Comparison of ENCODE assay signal across 25 cellular contexts in genomic region chr20:595330-596308, GRCh38. TPM values are rescaled to one million over a fixed set of nuclear protein-coding genes. Genes with fewer than 3 reads are reported as not detected.
DNase-seq lines count a peak whose midpoint lies in the region; ATAC-seq, FAIRE-seq and TF ChIP-seq lines count a peak whose summit lies in the region.
"Had no signal": no experiment of that assay in that cellular context is flagged by ENCODE, and none has a peak within 500 bp of the region (broad histone marks: within the 10 kb centered on the region; RNA-seq: fewer than 3 reads in every experiment).

No MANE protein-coding gene starts in this region.

- H3K4me1 Mint-ChIP-seq in endothelial cell (ENCODE audit: unreplicated experiment): peaks cover 5% of the 10 kb centered on the region
- peaks cover 3% of the 10 kb centered on the region for H3K4me1 Mint-ChIP-seq in activated CD8-positive, alpha-beta memory T cell treated with anti-CD3 and anti-CD28 coated beads, Interleukin-2, amount 10 ng/mL, durations not matched to agents 7 days and 5 days
- H3K4me1 Mint-ChIP-seq: activated naive CD8-positive, alpha-beta T cell treated with anti-CD3 and anti-CD28 coated beads for 36 hours; CD8-positive, alpha-beta memory T cell; immature natural killer cell had no signal

- H3K27ac Mint-ChIP-seq in endothelial cell (ENCODE audit: unreplicated experiment): peak overlapping the region; percentile 84
- H3K27ac Mint-ChIP-seq in activated CD8-positive, alpha-beta memory T cell treated with anti-CD3 and anti-CD28 coated beads, Interleukin-2, amount 10 ng/mL, durations not matched to agents 7 days and 5 days: no peak overlapping the region
- H3K27ac Mint-ChIP-seq: activated naive CD8-positive, alpha-beta T cell treated with anti-CD3 and anti-CD28 coated beads for 36 hours; CD8-positive, alpha-beta memory T cell; immature natural killer cell; stimulated activated effector memory CD8-positive, alpha-beta T cell treated with anti-CD3 and anti-CD28 coated beads, Interleukin-12 subunit alpha, Interleukin-12 subunit beta, amount 100 ng/mL, for 72 hours had no signal

- H3K9me3 ChIP-seq in HepG2 (ENCODE audit: low read length): no peaks in the 10 kb centered on the region
- no peaks in the 10 kb centered on the region for H3K9me3 ChIP-seq in gastrocnemius medialis
- H3K9me3 ChIP-seq in suprapubic skin: no peaks in the 10 kb centered on the region
- H3K9me3 ChIP-seq: tibial nerve had no signal

- TF ChIP-seq POLR2A in HepG2 (IDR thresholded peaks at IDR 0.05; ENCODE audit: insufficient read depth in 1 of 2, low read depth in 2 of 2, low read length in 2 of 2) (no peak), gastrocnemius medialis (IDR thresholded peaks at IDR 0.05) (no peak), suprapubic skin (IDR thresholded peaks at IDR 0.05) (no peak)

- no peaks in the 10 kb centered on the region for H3K36me3 Mint-ChIP-seq in endothelial cell (ENCODE audit: low read depth, unreplicated experiment)
- H3K36me3 Mint-ChIP-seq in activated CD8-positive, alpha-beta memory T cell treated with anti-CD3 and anti-CD28 coated beads, Interleukin-2, amount 10 ng/mL, durations not matched to agents 7 days and 5 days: no peaks in the 10 kb centered on the region
- H3K36me3 Mint-ChIP-seq: activated naive CD8-positive, alpha-beta T cell treated with anti-CD3 and anti-CD28 coated beads for 36 hours; CD8-positive, alpha-beta memory T cell; immature natural killer cell had no signal

- peak; percentile 37 for DNase-seq in NAMALWA (ENCODE audit: low spot score)
- no peak for DNase-seq in endothelial cell (ENCODE audit: low spot score)
- no peak for DNase-seq in HepG2 (ENCODE audit: low spot score)
- no peak for DNase-seq in gastrocnemius medialis
- DNase-seq in activated CD8-positive, alpha-beta memory T cell treated with anti-CD3 and anti-CD28 coated beads, Interleukin-2, amount 10 ng/mL, durations not matched to agents 7 days and 5 days: no peak
- no peak for DNase-seq in stimulated activated naive CD4-positive, alpha-beta T cell treated with Interleukin-2 at 50 U/mL for 16 hours (lab: John Stamatoyannopoulos, UW)
- DNase-seq in suprapubic skin (ENCODE audit: low spot score in 2 of 2): no peak
- DNase-seq: activated naive CD8-positive, alpha-beta T cell treated with anti-CD3 and anti-CD28 coated beads for 36 hours; activated T-cell treated with anti-CD3 and anti-CD28 coated beads, Interleukin-2, amount 50 U/mL, for 48 hours; CD8-positive, alpha-beta memory T cell; glutamatergic neuron; immature natural killer cell; Karpas-422; NCI-H1092; NCI-H2029 treated with DMSO at 0.1 percent for 48 hours had no signal

- no peak overlapping the region for H3K4me3 ChIP-seq in HepG2 (replicated peaks in 1 of 3; ENCODE audit: insufficient read depth in 1 of 3, low read depth in 2 of 3, low read length in 3 of 3)
- no peak overlapping the region for H3K4me3 ChIP-seq in gastrocnemius medialis
- H3K4me3 ChIP-seq in suprapubic skin: no peak overlapping the region
- H3K4me3 ChIP-seq: lung, SK-N-MC, tibial nerve had no signal

- TF ChIP-seq EP300 in HepG2 (IDR thresholded peaks at IDR 0.05; ENCODE audit: low read depth in 2 of 2, low read length in 2 of 2) (no peak), HepG2 (CRISPR knock-in tag; IDR thresholded peaks at IDR 0.05; ENCODE audit: borderline replicate concordance) (no peak), suprapubic skin (IDR thresholded peaks at IDR 0.05) (no peak)

- no TSS peak for BruUV-seq in HepG2 (replicated peaks; lab: Mats Ljungman, UMichigan)

- no peak overlapping the region for H3K4me3 Mint-ChIP-seq in endothelial cell (ENCODE audit: unreplicated experiment)
- H3K4me3 Mint-ChIP-seq in activated CD8-positive, alpha-beta memory T cell treated with anti-CD3 and anti-CD28 coated beads, Interleukin-2, amount 10 ng/mL, durations not matched to agents 7 days and 5 days: no peak overlapping the region
- H3K4me3 Mint-ChIP-seq: activated naive CD8-positive, alpha-beta T cell treated with anti-CD3 and anti-CD28 coated beads for 36 hours; CD8-positive, alpha-beta memory T cell; immature natural killer cell; stimulated activated effector memory CD8-positive, alpha-beta T cell treated with anti-CD3 and anti-CD28 coated beads, Interleukin-12 subunit alpha, Interleukin-12 subunit beta, amount 100 ng/mL, for 72 hours had no signal

- H3K4me2 ChIP-seq in HepG2 (ENCODE audit: low read depth, low read length): no peak overlapping the region

- H3K27ac ChIP-seq in HepG2 (ENCODE audit: extremely low read length, insufficient read depth, low read length) (no peak overlapping the region), gastrocnemius medialis (peak overlapping the region; percentile 55 to 78 (median 74)), suprapubic skin (no peak overlapping the region)
- H3K27ac ChIP-seq: SK-N-MC, tibial nerve had no signal

- no peak overlapping the region for H2AFZ ChIP-seq in HepG2 (ENCODE audit: low read length)

- no peaks in the 10 kb centered on the region for H4K20me1 ChIP-seq in HepG2 (ENCODE audit: insufficient read depth, low read length)

- ATAC-seq in HepG2 (no peak), gastrocnemius medialis (peak; percentile 53 to 58)
- ATAC-seq in activated CD8-positive, alpha-beta memory T cell treated with anti-CD3 and anti-CD28 coated beads, Interleukin-2, amount 10 ng/mL, durations not matched to agents 7 days and 5 days: no peak
- ATAC-seq: stimulated activated effector memory CD8-positive, alpha-beta T cell treated with anti-CD3 and anti-CD28 coated beads, Interleukin-12 subunit alpha, Interleukin-12 subunit beta, amount 100 ng/mL, for 72 hours had no signal

- H3K4me1 ChIP-seq in HepG2 (ENCODE audit: insufficient read depth, low read length): no peaks in the 10 kb centered on the region
- peaks cover 0 to 13% of the 10 kb centered on the region in 2 donors for H3K4me1 ChIP-seq in gastrocnemius medialis
- H3K4me1 ChIP-seq in suprapubic skin: no peaks in the 10 kb centered on the region

- intact Hi-C loops in HepG2 (cut with micrococcal nuclease; ENCODE audit: unreplicated experiment): no loop called here
- intact Hi-C loops in gastrocnemius medialis (cut with DNase I; ENCODE audit: low total_unique reads): no loop called here

- in situ Hi-C loops in HepG2 (cut with HindIII; ENCODE audit: extremely low pct_ligation_motif_present, low pct_unique_long_range_greater_than_20kb) (no loop called here), gastrocnemius medialis (cut with MboI; ENCODE audit: low sequenced_read_pairs in 4 of 4) (no loop called here)

- 58% methylated on average over 24 of the region's 24 CpGs for WGBS in HepG2 (ENCODE audit: low lambda C conversion rate)
- 50% methylated on average over 23 of the region's 24 CpGs for WGBS in suprapubic skin

- CTCF ChIA-PET in HepG2 (lab: Yijun Ruan, JAX; ENCODE audit: low intra/inter-chr PET ratio, low total read pairs): no interaction called here
- CTCF ChIA-PET in activated CD8-positive, alpha-beta memory T cell treated with anti-CD3 and anti-CD28 coated beads, Interleukin-2, amount 10 ng/mL, durations not matched to agents 7 days and 5 days (lab: Charles Lee): interaction anchor here (0.7 kb wide), 1 partner anchor 217 kb away, joined by 3 read pairs; no protein-coding TSS in a partner anchor

- POLR2A ChIA-PET in HepG2 (lab: Yijun Ruan, JAX): no interaction called here

- no peaks in the 10 kb centered on the region for H3K27me3 Mint-ChIP-seq in endothelial cell (ENCODE audit: unreplicated experiment)
- peaks cover 20% of the 10 kb centered on the region for H3K27me3 Mint-ChIP-seq in activated CD8-positive, alpha-beta memory T cell treated with anti-CD3 and anti-CD28 coated beads, Interleukin-2, amount 10 ng/mL, durations not matched to agents 7 days and 5 days

- TF ChIP-seq CTCF in endothelial cell (IDR thresholded peaks at IDR 0.05; ENCODE audit: unreplicated experiment): no peak
- TF ChIP-seq CTCF in HepG2 (CRISPR knock-in tag; IDR thresholded peaks at IDR 0.05): no peak
- peak in 1 of 5 experiments; percentile 11 for TF ChIP-seq CTCF in gastrocnemius medialis (IDR thresholded peaks at IDR 0.05 in 4 of 5, conservative IDR thresholded peaks at IDR 0.05 in 1 of 5)
- no peak for TF ChIP-seq CTCF in suprapubic skin (IDR thresholded peaks at IDR 0.05)

- no peaks in the 10 kb centered on the region for H3K36me3 ChIP-seq in HepG2 (replicated peaks in 1 of 2; ENCODE audit: control insufficient read depth in 1 of 2, insufficient read depth in 2 of 2, low read length in 2 of 2)
- H3K36me3 ChIP-seq in gastrocnemius medialis: no peaks in the 10 kb centered on the region
- no peaks in the 10 kb centered on the region for H3K36me3 ChIP-seq in suprapubic skin
- H3K36me3 ChIP-seq: tibial nerve had no signal

- no peaks in the 10 kb centered on the region for H3K79me2 ChIP-seq in HepG2 (ENCODE audit: insufficient read depth, low read length)

- no peak overlapping the region for H3K9ac ChIP-seq in HepG2 (ENCODE audit: insufficient read depth, low read depth, low read length)

- FAIRE-seq in HepG2 (lab: Jason Lieb, UNC): no peak
- FAIRE-seq: H1, RCC 7860 had no signal

- H3K9me3 Mint-ChIP-seq in endothelial cell (ENCODE audit: unreplicated experiment): no peaks in the 10 kb centered on the region
- no peaks in the 10 kb centered on the region for H3K9me3 Mint-ChIP-seq in activated CD8-positive, alpha-beta memory T cell treated with anti-CD3 and anti-CD28 coated beads, Interleukin-2, amount 10 ng/mL, durations not matched to agents 7 days and 5 days (ENCODE audit: low read depth)
- H3K9me3 Mint-ChIP-seq: activated naive CD8-positive, alpha-beta T cell treated with anti-CD3 and anti-CD28 coated beads for 36 hours; CD8-positive, alpha-beta memory T cell; immature natural killer cell; stimulated activated effector memory CD8-positive, alpha-beta T cell treated with anti-CD3 and anti-CD28 coated beads, Interleukin-12 subunit alpha, Interleukin-12 subunit beta, amount 100 ng/mL, for 72 hours had no signal

- H3K27me3 ChIP-seq in HepG2 (ENCODE audit: control insufficient read depth in 1 of 2, insufficient read depth in 2 of 2, low read length in 2 of 2): peaks cover 1 to 14% of the 10 kb centered on the region in 2 experiments; a peak in 3 of 5 replicates
- no peaks in the 10 kb centered on the region for H3K27me3 ChIP-seq in gastrocnemius medialis
- H3K27me3 ChIP-seq in suprapubic skin: peaks cover 7% of the 10 kb centered on the region

- no peak for TF ChIP-seq RAD21 in HepG2 (CRISPR knock-in tag; IDR thresholded peaks at IDR 0.05)

RNA-seq across cellular contexts. Expression of gene TCF15, which starts 14.5 kb away (rescaled TPM):
- total RNA-seq in endothelial cell (ENCODE audit: unreplicated experiment) (6.6 TPM), HepG2 (2016; rRNA removed; fragmentation: Illumina TruSeq; extraction: Trizol) (not detected in 2 replicates), gastrocnemius medialis (10 to 100 TPM in 1 of 4 donors, 1 to 10 TPM in 3; 3.6 to 10.7 (median 4.1) TPM), suprapubic skin (under 1 TPM in 1 of 4 donors, not detected in 3; 0.76 TPM)
- not detected in 2 replicates for total RNA-seq in HepG2 (2016; cell fraction: cytosol; rRNA removed; fragmentation: Illumina TruSeq; extraction: Trizol; ENCODE audit: low read depth)
- total RNA-seq in HepG2 (2016; cell fraction: insoluble cytoplasmic fraction; rRNA removed; fragmentation: Illumina TruSeq; extraction: Trizol): not detected in 2 replicates
- total RNA-seq in HepG2 (2016; cell fraction: membrane; rRNA removed; fragmentation: Illumina TruSeq; extraction: Trizol): not detected in 2 replicates
- not detected in 2 replicates for total RNA-seq in HepG2 (2016; cell fraction: nucleus; rRNA removed; fragmentation: Illumina TruSeq; extraction: Trizol)
- not detected in 2 replicates for polyA plus RNA-seq in HepG2 (2011; rRNA removed)
- polyA plus RNA-seq in HepG2 (2011; cell fraction: cytosol; rRNA removed): not detected in 2 replicates
- polyA plus RNA-seq in HepG2 (2011; cell fraction: nucleus; rRNA removed): not detected in 2 replicates
- polyA plus RNA-seq in HepG2 (2012): not detected in 2 replicates
- polyA plus RNA-seq in HepG2 (2016; cell fraction: cytosol; fragmentation: Illumina TruSeq; extraction: Trizol; ENCODE audit: low read depth): not detected in 2 replicates
- polyA plus RNA-seq in HepG2 (2016; cell fraction: insoluble cytoplasmic fraction; fragmentation: Illumina TruSeq; extraction: Trizol; ENCODE audit: low read depth): not detected in 2 replicates
- not detected in 2 replicates for polyA plus RNA-seq in HepG2 (2016; cell fraction: membrane; fragmentation: Illumina TruSeq; extraction: Trizol; ENCODE audit: low read depth)
- polyA plus RNA-seq in HepG2 (2016; cell fraction: nucleus; fragmentation: Illumina TruSeq; extraction: Trizol; ENCODE audit: insufficient read depth, low read depth): not detected in 2 replicates
- polyA minus RNA-seq in HepG2 (2011; rRNA and poly(A)+ RNA removed; ENCODE audit: low replicate concordance): not detected in 2 replicates
- polyA minus RNA-seq in HepG2 (2011; cell fraction: cytosol; rRNA and poly(A)+ RNA removed): not detected in 2 replicates
- not detected in 2 replicates for polyA minus RNA-seq in HepG2 (2011; cell fraction: nucleus; rRNA and poly(A)+ RNA removed)
- not detected for total RNA-seq in activated CD8-positive, alpha-beta memory T cell treated with anti-CD3 and anti-CD28 coated beads, Interleukin-2, amount 10 ng/mL, durations not matched to agents 7 days and 5 days
- total RNA-seq: CD8-positive, alpha-beta memory T cell; fibroblast of lung; myocyte; NCI-H460; osteocyte had no signal
- polyA plus RNA-seq: CD8-positive, alpha-beta memory T cell; fibroblast of lung; immature natural killer cell had no signal

RNA-seq across cellular contexts. Expression of gene CSNK2A1, which starts 52.0 kb away (rescaled TPM):
- total RNA-seq in endothelial cell (ENCODE audit: unreplicated experiment): 128 TPM
- total RNA-seq in HepG2 (2016; rRNA removed; fragmentation: Illumina TruSeq; extraction: Trizol): 231 and 288 TPM in 2 replicates
- 61.5 and 68.7 TPM in 2 replicates for total RNA-seq in HepG2 (2016; cell fraction: cytosol; rRNA removed; fragmentation: Illumina TruSeq; extraction: Trizol; ENCODE audit: low read depth)
- total RNA-seq in HepG2 (2016; cell fraction: insoluble cytoplasmic fraction; rRNA removed; fragmentation: Illumina TruSeq; extraction: Trizol): 223 and 276 TPM in 2 replicates
- total RNA-seq in HepG2 (2016; cell fraction: membrane; rRNA removed; fragmentation: Illumina TruSeq; extraction: Trizol): 134 and 154 TPM in 2 replicates
- total RNA-seq in HepG2 (2016; cell fraction: nucleus; rRNA removed; fragmentation: Illumina TruSeq; extraction: Trizol): 168 and 193 TPM in 2 replicates
- polyA plus RNA-seq in HepG2 (2011; rRNA removed): 131 and 153 TPM in 2 replicates
- polyA plus RNA-seq in HepG2 (2011; cell fraction: cytosol; rRNA removed): 111 and 139 TPM in 2 replicates
- 88.9 and 104 TPM in 2 replicates for polyA plus RNA-seq in HepG2 (2011; cell fraction: nucleus; rRNA removed)
- 170 and 173 TPM in 2 replicates for polyA plus RNA-seq in HepG2 (2012)
- polyA plus RNA-seq in HepG2 (2016; cell fraction: cytosol; fragmentation: Illumina TruSeq; extraction: Trizol; ENCODE audit: low read depth): 29.0 and 30.9 TPM in 2 replicates
- 222 and 255 TPM in 2 replicates for polyA plus RNA-seq in HepG2 (2016; cell fraction: insoluble cytoplasmic fraction; fragmentation: Illumina TruSeq; extraction: Trizol; ENCODE audit: low read depth)
- polyA plus RNA-seq in HepG2 (2016; cell fraction: membrane; fragmentation: Illumina TruSeq; extraction: Trizol; ENCODE audit: low read depth): 56.7 and 58.4 TPM in 2 replicates
- polyA plus RNA-seq in HepG2 (2016; cell fraction: nucleus; fragmentation: Illumina TruSeq; extraction: Trizol; ENCODE audit: insufficient read depth, low read depth): 145 and 159 TPM in 2 replicates
- polyA minus RNA-seq in HepG2 (2011; rRNA and poly(A)+ RNA removed; ENCODE audit: low replicate concordance): 131 and 343 TPM in 2 replicates
- 168 and 178 TPM in 2 replicates for polyA minus RNA-seq in HepG2 (2011; cell fraction: cytosol; rRNA and poly(A)+ RNA removed)
- polyA minus RNA-seq in HepG2 (2011; cell fraction: nucleus; rRNA and poly(A)+ RNA removed): 284 and 317 TPM in 2 replicates
- total RNA-seq in gastrocnemius medialis: 100 to 1,000 TPM; 108 to 180 (median 157) TPM
- total RNA-seq in activated CD8-positive, alpha-beta memory T cell treated with anti-CD3 and anti-CD28 coated beads, Interleukin-2, amount 10 ng/mL, durations not matched to agents 7 days and 5 days: 100 to 1,000 TPM; 111 to 124 TPM
- total RNA-seq in suprapubic skin: 100 to 1,000 TPM in 2 of 4 donors, 10 to 100 TPM in 2; 85.0 to 107 (median 96.9) TPM

RNA-seq across cellular contexts. Expression of gene SRXN1, which starts 57.4 kb away (rescaled TPM):
- total RNA-seq in endothelial cell (ENCODE audit: unreplicated experiment) (4.1 TPM), HepG2 (2016; rRNA removed; fragmentation: Illumina TruSeq; extraction: Trizol) (87.7 and 98.2 TPM in 2 replicates), gastrocnemius medialis (100 to 1,000 TPM in 3 of 4 donors, 10 to 100 TPM in 1; 87.9 to 170 (median 128) TPM), suprapubic skin (10 to 100 TPM in 3 of 4 donors, 1 to 10 TPM in 1; 7.8 to 27.7 (median 21.0) TPM)
- 26.2 and 26.7 TPM in 2 replicates for total RNA-seq in HepG2 (2016; cell fraction: cytosol; rRNA removed; fragmentation: Illumina TruSeq; extraction: Trizol; ENCODE audit: low read depth)
- total RNA-seq in HepG2 (2016; cell fraction: insoluble cytoplasmic fraction; rRNA removed; fragmentation: Illumina TruSeq; extraction: Trizol): 85.6 and 95.5 TPM in 2 replicates
- total RNA-seq in HepG2 (2016; cell fraction: membrane; rRNA removed; fragmentation: Illumina TruSeq; extraction: Trizol): 86.8 and 92.3 TPM in 2 replicates
- total RNA-seq in HepG2 (2016; cell fraction: nucleus; rRNA removed; fragmentation: Illumina TruSeq; extraction: Trizol): 37.3 and 40.4 TPM in 2 replicates
- 29.9 and 41.3 TPM in 2 replicates for polyA plus RNA-seq in HepG2 (2011; rRNA removed)
- polyA plus RNA-seq in HepG2 (2011; cell fraction: cytosol; rRNA removed): 26.1 and 37.8 TPM in 2 replicates
- polyA plus RNA-seq in HepG2 (2011; cell fraction: nucleus; rRNA removed): 10.4 and 16.8 TPM in 2 replicates
- polyA plus RNA-seq in HepG2 (2012): 39.7 and 59.3 TPM in 2 replicates
- polyA plus RNA-seq in HepG2 (2016; cell fraction: cytosol; fragmentation: Illumina TruSeq; extraction: Trizol; ENCODE audit: low read depth): 18.8 and 21.5 TPM in 2 replicates
- polyA plus RNA-seq in HepG2 (2016; cell fraction: insoluble cytoplasmic fraction; fragmentation: Illumina TruSeq; extraction: Trizol; ENCODE audit: low read depth): 78.8 and 84.6 TPM in 2 replicates
- 49.8 and 51.3 TPM in 2 replicates for polyA plus RNA-seq in HepG2 (2016; cell fraction: membrane; fragmentation: Illumina TruSeq; extraction: Trizol; ENCODE audit: low read depth)
- 53.3 and 55.5 TPM in 2 replicates for polyA plus RNA-seq in HepG2 (2016; cell fraction: nucleus; fragmentation: Illumina TruSeq; extraction: Trizol; ENCODE audit: insufficient read depth, low read depth)
- polyA minus RNA-seq in HepG2 (2011; rRNA and poly(A)+ RNA removed; ENCODE audit: low replicate concordance): 29.6 and 43.5 TPM in 2 replicates
- 17.1 and 26.2 TPM in 2 replicates for polyA minus RNA-seq in HepG2 (2011; cell fraction: cytosol; rRNA and poly(A)+ RNA removed)
- polyA minus RNA-seq in HepG2 (2011; cell fraction: nucleus; rRNA and poly(A)+ RNA removed): 8.4 and 15.7 TPM in 2 replicates
- 10 to 100 TPM; 17.7 to 20.0 TPM for total RNA-seq in activated CD8-positive, alpha-beta memory T cell treated with anti-CD3 and anti-CD28 coated beads, Interleukin-2, amount 10 ng/mL, durations not matched to agents 7 days and 5 days

Comparison
In these comparisons a context has a peak if more than half of its experiments do, and no peak if none do; other contexts are left out.
1. ATAC-seq: peak in gastrocnemius medialis (2 of 2); none in HepG2 (single experiment) and activated CD8-positive, alpha-beta memory T cell treated with anti-CD3 and anti-CD28 coated beads, Interleukin-2, amount 10 ng/mL, durations not matched to agents 7 days and 5 days (single experiment).
2. H3K27ac ChIP-seq: peak in gastrocnemius medialis (4 of 4); none in HepG2 (single experiment) and suprapubic skin (single experiment).